Comparison of ENCODE assay signal across 8 cellular contexts in the genomic region with DNA sequence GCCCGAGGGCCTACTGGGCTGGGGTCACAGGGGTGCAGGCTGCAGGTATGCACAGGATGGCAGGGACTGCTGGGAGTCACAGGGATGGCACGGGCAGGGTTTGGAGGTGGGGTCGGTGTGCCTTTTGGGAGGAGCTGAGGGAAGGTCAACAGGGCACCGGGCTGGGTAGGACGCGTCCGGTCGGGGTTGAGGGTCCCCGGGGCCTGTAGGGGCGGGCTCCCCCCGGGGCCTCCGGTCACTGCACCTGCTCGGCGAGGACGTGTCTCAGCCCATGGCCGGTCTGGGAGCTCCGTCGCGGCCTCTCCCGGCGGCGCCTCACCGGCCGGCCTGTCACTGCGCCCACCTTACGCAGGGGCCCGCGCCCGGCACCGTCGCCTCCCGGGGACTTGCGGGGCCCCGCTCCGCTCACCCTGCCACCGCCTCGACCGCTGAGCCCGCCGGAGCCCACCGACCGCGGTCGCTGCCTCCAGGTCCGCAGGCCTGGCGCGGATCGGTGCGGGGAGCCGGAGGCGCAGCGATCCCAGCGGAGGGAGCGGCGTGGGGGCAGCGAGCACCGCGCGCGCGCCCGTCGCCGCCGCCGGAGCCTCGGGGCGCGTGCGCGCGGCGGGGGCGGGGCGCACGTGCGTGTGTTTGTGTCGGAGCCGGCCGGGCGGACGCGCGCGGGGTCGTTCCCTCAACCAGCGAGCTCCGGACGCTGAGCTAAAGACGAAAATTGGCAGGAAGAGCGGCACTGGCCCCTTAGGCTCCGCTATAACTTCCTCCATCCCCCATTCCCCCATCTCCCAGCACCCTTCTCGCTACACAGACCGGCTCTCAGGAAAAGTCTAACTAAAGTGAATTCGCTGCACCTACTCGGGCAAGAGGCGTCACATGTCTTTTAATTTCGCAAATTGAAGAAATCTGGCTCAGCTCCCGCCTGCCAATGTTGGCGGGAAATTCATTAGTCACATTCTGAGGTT. TPM values are rescaled to one million over a fixed set of nuclear protein-coding genes. Genes with fewer than 3 reads are reported as not detected.
A peak's percentile ranks its signal among the peaks of the same experiment; 100 is the strongest.
DNase-seq lines count a peak whose midpoint lies in the region; ATAC-seq and TF ChIP-seq lines count a peak whose summit lies in the region.

A gene with protein sequence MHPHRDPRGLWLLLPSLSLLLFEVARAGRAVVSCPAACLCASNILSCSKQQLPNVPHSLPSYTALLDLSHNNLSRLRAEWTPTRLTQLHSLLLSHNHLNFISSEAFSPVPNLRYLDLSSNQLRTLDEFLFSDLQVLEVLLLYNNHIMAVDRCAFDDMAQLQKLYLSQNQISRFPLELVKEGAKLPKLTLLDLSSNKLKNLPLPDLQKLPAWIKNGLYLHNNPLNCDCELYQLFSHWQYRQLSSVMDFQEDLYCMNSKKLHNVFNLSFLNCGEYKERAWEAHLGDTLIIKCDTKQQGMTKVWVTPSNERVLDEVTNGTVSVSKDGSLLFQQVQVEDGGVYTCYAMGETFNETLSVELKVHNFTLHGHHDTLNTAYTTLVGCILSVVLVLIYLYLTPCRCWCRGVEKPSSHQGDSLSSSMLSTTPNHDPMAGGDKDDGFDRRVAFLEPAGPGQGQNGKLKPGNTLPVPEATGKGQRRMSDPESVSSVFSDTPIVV (minus strand): TSS at position 552 of the 959 bp plus-strand sequence. CDS start 815 bp downstream, outside the sequence.

- H3K9me3 ChIP-seq in aorta (ENCODE audit: control insufficient read depth, low read length): no peaks in the 10 kb centered on the region

- H3K9me3 Mint-ChIP-seq in osteocyte (ENCODE audit: unreplicated experiment): no peaks in the 10 kb centered on the region

- no peaks in the 10 kb centered on the region for H3K4me1 ChIP-seq in aorta (ENCODE audit: control insufficient read depth in 1 of 2, insufficient read depth in 2 of 2, low read length in 2 of 2)

- H3K27me3 Mint-ChIP-seq in osteocyte (ENCODE audit: unreplicated experiment): peaks cover 16% of the 10 kb centered on the region

- peak within 1 kb of the TSS; percentile 82 for H3K4me3 Mint-ChIP-seq in osteocyte (ENCODE audit: unreplicated experiment)

- WGBS in aorta, 2 donors: 0 to 1% methylated on average over 52 to 100 of the region's 100 CpGs

- peak within 1 kb of the TSS; percentile 72 to 85 for H3K4me3 ChIP-seq in aorta (ENCODE audit: low read length in 2 of 2)

- TF ChIP-seq CTCF in osteocyte (IDR thresholded peaks at IDR 0.05): no peak

- ATAC-seq in HG03095 (IDR thresholded peaks at IDR 0.05; ENCODE audit: unreplicated experiment) (peak; percentile 54), aorta (ENCODE audit: low FRiP score) (peak; percentile 72), HG03196 (IDR thresholded peaks at IDR 0.05; ENCODE audit: unreplicated experiment) (no peak)

- intact Hi-C loops in aorta (cut with DNase I): no loop called here

- H3K27ac ChIP-seq in aorta (ENCODE audit: low read depth in 1 of 2, low read length in 2 of 2): no peak within 1 kb of the TSS

- DNase-seq in ELF-1 (ENCODE audit: low read depth, low spot score): peak; percentile 57
- peak; percentile 79 for DNase-seq in RKO (ENCODE audit: low spot score)
- DNase-seq in activated gamma-delta T cell treated with anti-CD3 and anti-CD28 coated beads, Interleukin-2, amount 50 U/mL, for 16 hours (ENCODE audit: low read depth): peak; percentile 38
- peak; percentile 50 for DNase-seq in glomerular visceral epithelial cell (ENCODE audit: extremely low spot score)
- no peak for DNase-seq in osteocyte (ENCODE audit: extremely low spot score, unreplicated experiment)
- DNase-seq in aorta: peak; percentile 65 to 90

- no peak within 1 kb of the TSS for H3K27ac Mint-ChIP-seq in osteocyte (ENCODE audit: unreplicated experiment)

- no peaks in the 10 kb centered on the region for H3K27me3 ChIP-seq in aorta (ENCODE audit: control insufficient read depth in 1 of 2, insufficient read depth in 2 of 2, low read length in 1 of 2)

- H3K36me3 Mint-ChIP-seq in osteocyte (ENCODE audit: unreplicated experiment): peaks cover 2% of the 10 kb centered on the region

- no peaks in the 10 kb centered on the region for H3K36me3 ChIP-seq in aorta (ENCODE audit: control insufficient read depth in 1 of 2, insufficient read depth in 2 of 2, low read length in 1 of 2)

- peaks cover 14% of the 10 kb centered on the region for H3K4me1 Mint-ChIP-seq in osteocyte (ENCODE audit: unreplicated experiment)

RNA-seq across cellular contexts. Expression of the gene that starts here (rescaled TPM):
- total RNA-seq in osteocyte: 5.2 and 5.4 TPM in 2 replicates
- 1 to 10 TPM; 3.8 to 7.7 TPM for total RNA-seq in aorta
- 1 to 10 TPM; 3.1 to 4.5 TPM for polyA plus RNA-seq in aorta
